ENCODE assay signal across 8 cellular contexts in the genomic region with DNA sequence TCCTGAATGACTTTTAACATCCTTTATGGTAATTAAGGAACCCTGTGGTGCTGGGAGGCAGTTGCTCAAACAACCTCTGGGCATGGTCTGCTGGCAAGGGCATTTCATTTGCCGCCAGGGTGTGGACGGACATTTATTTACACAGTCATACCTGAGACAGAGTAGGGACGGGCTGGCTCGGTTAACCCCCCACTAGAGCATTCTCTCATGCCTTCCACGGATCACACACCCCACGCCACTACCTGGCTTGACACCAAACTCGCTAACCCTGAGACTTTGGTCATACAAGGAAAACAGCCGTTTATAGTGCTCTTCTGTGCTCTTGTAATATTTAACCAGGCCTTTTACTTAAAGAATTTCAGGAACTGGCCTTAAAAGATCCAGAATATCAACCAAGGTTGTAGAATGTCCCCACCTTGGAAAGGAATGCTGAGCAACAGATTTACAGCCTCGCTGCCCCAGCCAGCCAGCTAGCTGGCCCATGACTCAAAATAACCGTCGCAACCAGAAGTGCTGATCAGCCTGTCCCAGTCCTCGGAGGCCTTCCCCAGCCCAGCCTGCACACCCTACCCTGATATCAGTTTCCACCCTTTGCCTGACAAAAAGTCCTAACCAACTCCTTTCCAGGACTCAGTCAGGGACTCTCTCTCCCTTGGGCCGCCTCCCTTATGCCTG. TPM values are rescaled to one million over a fixed set of nuclear protein-coding genes. Genes with fewer than 3 reads are reported as not detected.
A peak's percentile ranks its signal among the peaks of the same experiment; 100 is the strongest.
DNase-seq lines count a peak whose midpoint lies in the region; ATAC-seq and TF ChIP-seq lines count a peak whose summit lies in the region.
"Had no signal": no experiment of that assay in that cellular context is flagged by ENCODE, and none has a peak within 500 bp of the region (broad histone marks: within the 10 kb centered on the region; RNA-seq: fewer than 3 reads in every experiment).

No MANE protein-coding gene starts in this region.

- TF ChIP-seq RAD21 in HCT116 (IDR thresholded peaks at IDR 0.05; ENCODE audit: low read depth), result no peak

- ATAC-seq in HCT116 (peak; percentile 81), GM18861 (IDR thresholded peaks at IDR 0.05; ENCODE audit: unreplicated experiment) (no peak)

- H3K4me2 ChIP-seq in HCT116 (ENCODE audit: low read length), result peak overlapping the region; percentile 81
- peak overlapping the region; percentile 73 for H3K4me2 ChIP-seq in hepatocyte

- no peaks in the 10 kb centered on the region for H3K79me2 ChIP-seq in HCT116 (ENCODE audit: insufficient read depth, low read length)
- H3K79me2 ChIP-seq in hepatocyte, result no peaks in the 10 kb centered on the region

- peak overlapping the region; percentile 93 for H3K27ac ChIP-seq in HCT116 (ENCODE audit: low read depth, low read length)
- peak overlapping the region; percentile 96 for H3K27ac ChIP-seq in hepatocyte
- peak overlapping the region; percentile 49 for H3K27ac ChIP-seq in suprapubic skin

- no peaks in the 10 kb centered on the region; a peak in 1 of 4 replicates for H3K9me3 ChIP-seq in HCT116 (ENCODE audit: control insufficient read depth in 1 of 2, insufficient read depth in 1 of 2, low read depth in 1 of 2, low read length in 2 of 2)
- H3K9me3 ChIP-seq in NT2/D1 (ENCODE audit: insufficient read depth, low read length), result no peaks in the 10 kb centered on the region
- no peaks in the 10 kb centered on the region for H3K9me3 ChIP-seq in hepatocyte (ENCODE audit: low read depth)
- no peaks in the 10 kb centered on the region for H3K9me3 ChIP-seq in suprapubic skin

- peaks cover 19 to 60% of the 10 kb centered on the region in 2 experiments for H3K4me1 ChIP-seq in HCT116 (ENCODE audit: control insufficient read depth in 1 of 2, insufficient read depth in 2 of 2, low read length in 2 of 2)
- H3K4me1 ChIP-seq in NT2/D1 (ENCODE audit: insufficient read depth, insufficient read length), result peaks cover 1% of the 10 kb centered on the region
- H3K4me1 ChIP-seq in hepatocyte (ENCODE audit: insufficient read depth), result peaks cover 9% of the 10 kb centered on the region
- peaks cover 13% of the 10 kb centered on the region for H3K4me1 ChIP-seq in suprapubic skin

- no peaks in the 10 kb centered on the region for H4K20me1 ChIP-seq in HCT116 (ENCODE audit: insufficient read depth)
- no peaks in the 10 kb centered on the region for H4K20me1 ChIP-seq in hepatocyte (ENCODE audit: insufficient read depth, poor library complexity, severe bottlenecking)

- CTCF ChIA-PET in HCT116 (lab: Charles Lee), result no interaction called here

- POLR2A ChIA-PET in HCT116 (lab: Charles Lee), result interaction anchor here (0.6 to 1.3 kb wide), 2 partner anchors 8 to 16 kb away, joined by 4 to 5 read pairs; no protein-coding TSS in a partner anchor

- no peak for TF ChIP-seq POLR2A in HCT116 (IDR thresholded peaks at IDR 0.05; ENCODE audit: borderline replicate concordance, extremely low read depth, insufficient read depth, insufficient read length)
- no peak for TF ChIP-seq POLR2A in suprapubic skin (IDR thresholded peaks at IDR 0.05)

- no peaks in the 10 kb centered on the region for H3K36me3 ChIP-seq in HCT116 (ENCODE audit: control insufficient read depth in 1 of 2, insufficient read depth in 2 of 2, low read length in 2 of 2)
- no peaks in the 10 kb centered on the region for H3K36me3 ChIP-seq in NT2/D1 (ENCODE audit: insufficient read depth, insufficient read length, low read length)
- no peaks in the 10 kb centered on the region for H3K36me3 ChIP-seq in hepatocyte (replicated peaks; ENCODE audit: insufficient read depth, low read depth)
- no peaks in the 10 kb centered on the region for H3K36me3 ChIP-seq in suprapubic skin

- H3K4me3 ChIP-seq in HCT116 (replicated peaks in 1 of 2; ENCODE audit: low read depth in 1 of 2, low read length in 2 of 2) (peak overlapping the region; percentile 33 to 50), NT2/D1 (ENCODE audit: insufficient read length, low read depth) (peak overlapping the region; percentile 27), hepatocyte (no peak overlapping the region), suprapubic skin (no peak overlapping the region)

- intact Hi-C loops in HCT116 (cut with micrococcal nuclease), result no loop called here

- no peak for TF ChIP-seq EP300 in suprapubic skin (IDR thresholded peaks at IDR 0.05)

- H2AFZ ChIP-seq in HCT116 (ENCODE audit: low read depth, low read length, poor library complexity, severe bottlenecking) (peak overlapping the region; percentile 20), hepatocyte (no peak overlapping the region)

- DNase-seq in HCT116 (ENCODE audit: low read depth, low spot score), result peak; percentile 72
- DNase-seq in NT2/D1 (ENCODE audit: low read depth, low spot score), result no peak
- peak; percentile 85 for DNase-seq in hepatocyte (ENCODE audit: low spot score)
- DNase-seq in suprapubic skin (ENCODE audit: low spot score in 2 of 2), result no peak
- no peak for DNase-seq in stimulated activated CD4-positive, alpha-beta T cell treated with anti-CD3 and anti-CD28 coated beads, Interleukin-12 subunit alpha, Interleukin-12 subunit beta, amount 100 ng/mL, for 4 hours
- no peak for DNase-seq in activated CD4-positive, alpha-beta T cell treated with anti-CD3 and anti-CD28 coated beads, Interleukin-2, amount 50 U/mL, for 4 hours
- DNase-seq: KBM-7 had no signal

- H3K27me3 ChIP-seq in HCT116 (ENCODE audit: insufficient read depth, low read length) (no peaks in the 10 kb centered on the region), NT2/D1 (ENCODE audit: insufficient read depth, insufficient read length) (peaks cover 15% of the 10 kb centered on the region), hepatocyte (no peaks in the 10 kb centered on the region), suprapubic skin (no peaks in the 10 kb centered on the region)

- H3K9me2 ChIP-seq in HCT116 (ENCODE audit: insufficient read depth), result no peaks in the 10 kb centered on the region
- H3K9me2 ChIP-seq in hepatocyte (replicated peaks; ENCODE audit: insufficient read depth), result no peaks in the 10 kb centered on the region

- 42% methylated on average over 13 of the region's 13 CpGs for WGBS in hepatocyte (ENCODE audit: low lambda C conversion rate, missing lambda C conversion rate)
- WGBS in suprapubic skin, result 48% methylated on average over 13 of the region's 13 CpGs

- TSS peak; percentile 76 for BruUV-seq in HCT116 (replicated peaks; lab: Mats Ljungman, UMichigan)

- TF ChIP-seq CTCF in HCT116 (IDR thresholded peaks at IDR 0.05 in 2 of 3, conservative IDR thresholded peaks at IDR 0.05 in 1 of 3; ENCODE audit: borderline replicate concordance in 1 of 3, insufficient read depth in 1 of 3, low read depth in 2 of 3, low read length in 2 of 3), result no peak
- TF ChIP-seq CTCF in hepatocyte (IDR thresholded peaks at IDR 0.05; ENCODE audit: poor library complexity), result no peak
- TF ChIP-seq CTCF in suprapubic skin (IDR thresholded peaks at IDR 0.05), result no peak

- H3K9ac ChIP-seq in HCT116 (ENCODE audit: low read length), result peak overlapping the region; percentile 68
- no peak overlapping the region for H3K9ac ChIP-seq in NT2/D1 (ENCODE audit: insufficient read length, low read depth)

- RAD21 ChIA-PET in HCT116 (lab: Charles Lee; ENCODE audit: low non-redundant PET in 1 of 2, low total read pairs in 2 of 2, uncharacterized antibody in 2 of 2, unreplicated experiment in 2 of 2), result interaction anchor here in 1 of 2 experiments (0.6 kb wide), 1 partner anchor 24 kb away, joined by 3 read pairs; no protein-coding TSS in a partner anchor

TF ChIP-seq in HCT116, 20 proteins besides CTCF, POLR2A, EP300 and RAD21:
- TF ChIP-seq SRF (IDR thresholded peaks at IDR 0.05; ENCODE audit: low read depth) (no peak), ZFX (IDR thresholded peaks at IDR 0.05) (0 out of 2 replicates have a peak, but pooled peaks have one; percentile 14), POLR2AphosphoS5 (IDR thresholded peaks at IDR 0.05; ENCODE audit: low read depth, low read length) (peak; percentile 44; the same call in 1 of the 2 replicates)

RNA-seq across cellular contexts. Expression of a gene that starts 6.5 kb away (rescaled TPM):
- total RNA-seq in HCT116 (2021; ENCODE audit: unreplicated experiment) (127 TPM), hepatocyte (80.3 and 103 TPM in 2 replicates), suprapubic skin (10 to 100 TPM; 45.0 to 66.0 (median 57.4) TPM)
- 133 and 151 TPM in 2 replicates for polyA plus RNA-seq in HCT116 (2012)
- polyA plus RNA-seq in hepatocyte, result 185 and 192 TPM in 2 replicates

RNA-seq across cellular contexts. Expression of a gene that starts 53.0 kb away (rescaled TPM):
- total RNA-seq in HCT116 (2021; ENCODE audit: unreplicated experiment) (55.9 TPM), hepatocyte (19.2 and 20.3 TPM in 2 replicates), suprapubic skin (10 to 100 TPM; 19.1 to 25.1 (median 23.3) TPM)
- 17.9 and 21.4 TPM in 2 replicates for polyA plus RNA-seq in HCT116 (2012)
- polyA plus RNA-seq in hepatocyte, result 16.5 and 18.6 TPM in 2 replicates

RNA-seq across cellular contexts. Expression of a gene that starts 53.1 kb away (rescaled TPM):
- 0.59 TPM for total RNA-seq in HCT116 (2021; ENCODE audit: unreplicated experiment)
- polyA plus RNA-seq in HCT116 (2012), result 0.47 and 0.56 TPM in 2 replicates
- total RNA-seq in hepatocyte, result 1.4 and 2.1 TPM in 2 replicates
- 1.3 and 3.1 TPM in 2 replicates for polyA plus RNA-seq in hepatocyte
- total RNA-seq in suprapubic skin, result 1 to 10 TPM in 1 of 4 donors, under 1 TPM in 2, not detected in 1; 0.57 to 1.6 (median 0.59) TPM

Comparison
In these comparisons a context has a peak if more than half of its experiments do, and no peak if none do; other contexts are left out.
1. DNase-seq: peak in HCT116 (single experiment) and hepatocyte (single experiment); none in NT2/D1 (single experiment), suprapubic skin (0 of 2), stimulated activated CD4-positive, alpha-beta T cell treated with anti-CD3 and anti-CD28 coated beads, Interleukin-12 subunit alpha, Interleukin-12 subunit beta, amount 100 ng/mL, for 4 hours (single experiment) and activated CD4-positive, alpha-beta T cell treated with anti-CD3 and anti-CD28 coated beads, Interleukin-2, amount 50 U/mL, for 4 hours (0 of 2).
2. H3K4me3 ChIP-seq: peak in HCT116 (2 of 2) and NT2/D1 (single experiment); none in hepatocyte (single experiment) and suprapubic skin (single experiment).
3. Peak in every context shown above with its lines, with median percentiles within 50 percentile points of each other: H3K27ac ChIP-seq.